ENCODE assay signal across 11 cellular contexts in genomic region chr3:150370982-150371381, GRCh38. TPM values are rescaled to one million over a fixed set of nuclear protein-coding genes. Genes with fewer than 3 reads are reported as not detected.
DNase-seq lines count a peak whose midpoint lies in the region; ATAC-seq and TF ChIP-seq lines count a peak whose summit lies in the region.
"Had no signal": no experiment of that assay in that cellular context is flagged by ENCODE, and none has a peak within 500 bp of the region (broad histone marks: within the 10 kb centered on the region; RNA-seq: fewer than 3 reads in every experiment).

No MANE protein-coding gene starts in this region.

- in situ Hi-C loops in HAP-1 (cut with MboI; ENCODE audit: low sequenced_read_pairs), result no loop called here
- in situ Hi-C loops in astrocyte of the spinal cord (cut with HindIII; ENCODE audit: low sequenced_read_pairs), result no loop called here

- H3K9ac ChIP-seq in smooth muscle cell (ENCODE audit: low read depth), result peak overlapping the region; percentile 89

- H3K4me1 ChIP-seq in HAP-1 (peaks cover 36% of the 10 kb centered on the region), smooth muscle cell (ENCODE audit: low read depth) (peaks cover 35% of the 10 kb centered on the region)

- no peaks in the 10 kb centered on the region for H3K79me2 ChIP-seq in smooth muscle cell (ENCODE audit: low read depth)

- 80% methylated on average over 2 of the region's 2 CpGs for WGBS in smooth muscle cell (ENCODE audit: low lambda C conversion rate)

- no peaks in the 10 kb centered on the region for H4K20me1 ChIP-seq in smooth muscle cell (ENCODE audit: low read depth)

- H3K27ac ChIP-seq in smooth muscle cell (ENCODE audit: low read depth), result peak overlapping the region; percentile 95

- H3K9me3 ChIP-seq in HAP-1, result no peaks in the 10 kb centered on the region
- no peaks in the 10 kb centered on the region for H3K9me3 ChIP-seq in smooth muscle cell (replicated peaks; ENCODE audit: low read depth)

- H3K36me3 ChIP-seq in HAP-1 (replicated peaks) (no peaks in the 10 kb centered on the region), smooth muscle cell (ENCODE audit: low read depth) (no peaks in the 10 kb centered on the region)

- TF ChIP-seq CTCF in astrocyte of the spinal cord (IDR thresholded peaks at IDR 0.05; ENCODE audit: low read depth, low read length) (no peak), smooth muscle cell (IDR thresholded peaks at IDR 0.05; ENCODE audit: borderline replicate concordance, insufficient read depth, poor library complexity, severe bottlenecking) (no peak)

- no peak for ATAC-seq in HG02642 (IDR thresholded peaks at IDR 0.05; ENCODE audit: poor library complexity, unreplicated experiment)

- H2AFZ ChIP-seq in smooth muscle cell (ENCODE audit: low read depth), result no peak overlapping the region

- H3K4me2 ChIP-seq in smooth muscle cell, result peak overlapping the region; percentile 81

- H3K4me3 ChIP-seq in HAP-1 (peak overlapping the region; percentile 11), astrocyte of the spinal cord (ENCODE audit: low read depth, low read length) (peak overlapping the region; percentile 54), smooth muscle cell (peak overlapping the region; percentile 42)

- H3F3A ChIP-seq in smooth muscle cell (ENCODE audit: low read depth), result peaks cover 9% of the 10 kb centered on the region

- no peak for DNase-seq in HAP-1 (ENCODE audit: low spot score in 2 of 2)
- DNase-seq in astrocyte of the spinal cord (ENCODE audit: low read depth, low spot score), result peak; percentile 22
- peak; percentile 17 for DNase-seq in iris pigment epithelial cell (ENCODE audit: low read depth)
- no peak for DNase-seq in smooth muscle cell (lab: John Stamatoyannopoulos, UW; ENCODE audit: unreplicated experiment)
- DNase-seq in activated gamma-delta T cell (lab: John Stamatoyannopoulos, UW), result no peak
- no peak for DNase-seq in NCI-H1105 (lab: John Stamatoyannopoulos, UW)
- no peak for DNase-seq in activated effector memory CD4-positive, alpha-beta T cell treated with Interleukin-2 at 50 U/mL for 16 hours
- DNase-seq: activated CD4-positive, alpha-beta T cell treated with anti-CD3 and anti-CD28 coated beads for 4 hours; DMS79 treated with DMSO at 0.1 percent for 48 hours; immature natural killer cell had no signal

- no peaks in the 10 kb centered on the region for H3K27me3 ChIP-seq in HAP-1 (ENCODE audit: low read depth)
- H3K27me3 ChIP-seq in smooth muscle cell (ENCODE audit: low read depth), result no peaks in the 10 kb centered on the region

RNA-seq across cellular contexts. Expression of gene TSC22D2, which starts 37.1 kb away (rescaled TPM):
- total RNA-seq in smooth muscle cell, result 37.0 and 43.5 TPM in 2 replicates
- 31.7 and 36.1 TPM in 2 replicates for polyA plus RNA-seq in smooth muscle cell

Comparison
In these comparisons a context has a peak if more than half of its experiments do, and no peak if none do; other contexts are left out.
1. DNase-seq: peak in astrocyte of the spinal cord (single experiment) and iris pigment epithelial cell (single experiment); none in HAP-1 (0 of 2), smooth muscle cell (single experiment), activated gamma-delta T cell (single experiment), NCI-H1105 (single experiment) and activated effector memory CD4-positive, alpha-beta T cell treated with Interleukin-2 at 50 U/mL for 16 hours (single experiment).
2. Peak in every context shown above with its lines, with median percentiles within 50 percentile points of each other: H3K4me3 ChIP-seq.